Comparison of ENCODE assay signal across 19 cellular contexts in genomic region chr14:21192875-21193535, GRCh38. TPM values are rescaled to one million over a fixed set of nuclear protein-coding genes. Genes with fewer than 3 reads are reported as not detected.
DNase-seq lines count a peak whose midpoint lies in the region; ATAC-seq and TF ChIP-seq lines count a peak whose summit lies in the region.
"Had no signal": no experiment of that assay in that cellular context is flagged by ENCODE, and none has a peak within 500 bp of the region (broad histone marks: within the 10 kb centered on the region; RNA-seq: fewer than 3 reads in every experiment).

No MANE protein-coding gene starts in this region.

- intact Hi-C loops in cardiac septum (cut with DNase I): no loop called here
- intact Hi-C loops in ascending aorta (cut with DNase I): no loop called here

- H3K9me3 ChIP-seq in BE2C (peaks cover 6% of the 10 kb centered on the region), ascending aorta (no peaks in the 10 kb centered on the region)
- H3K9me3 ChIP-seq: testis had no signal

- no peak overlapping the region for H3K4me3 ChIP-seq in BE2C (ENCODE audit: low read depth, low read length)
- H3K4me3 ChIP-seq in ascending aorta: no peak overlapping the region

- DNase-seq in BE2C (peak; percentile 29), EL (peak; percentile 28), SK-N-DZ (ENCODE audit: low spot score) (peak; percentile 26), myocyte (ENCODE audit: low read depth) (peak; percentile 36), cardiac septum (ENCODE audit: low spot score) (no peak), ascending aorta (ENCODE audit: low spot score in 2 of 2) (no peak)
- DNase-seq: activated CD4-positive, alpha-beta T cell treated with anti-CD3 and anti-CD28 coated beads for 4 hours; activated T-cell treated with anti-CD3 and anti-CD28 coated beads for 4 hours; AML-193; KG1; midbrain; NCI-H1105 treated with DMSO at 0.1 percent for 48 hours; stimulated activated CD4-positive, alpha-beta T cell treated with anti-CD3 and anti-CD28 coated beads, Interleukin-4, amount 100 ng/mL, for 24 hours; stimulated activated CD8-positive, alpha-beta memory T cell treated with anti-CD3 and anti-CD28 coated beads, Interleukin-4, amount 100 ng/mL, for 48 hours; testis had no signal

- H3K27ac ChIP-seq in ascending aorta: no peak overlapping the region
- H3K27ac ChIP-seq: testis had no signal

- no peak for TF ChIP-seq CTCF in BE2C (IDR thresholded peaks at IDR 0.05; ENCODE audit: low read depth, low read length)
- no peak for TF ChIP-seq CTCF in ascending aorta (IDR thresholded peaks at IDR 0.05)

- H3K36me3 ChIP-seq in BE2C (no peaks in the 10 kb centered on the region), ascending aorta (no peaks in the 10 kb centered on the region)

- H3K27me3 ChIP-seq in BE2C (0 out of 2 replicates have a peak, but pooled peaks cover 2% of the 10 kb centered on the region), ascending aorta (no peaks in the 10 kb centered on the region)
- H3K27me3 ChIP-seq: testis had no signal

- no peak for ATAC-seq in GM21723 (IDR thresholded peaks at IDR 0.05; ENCODE audit: unreplicated experiment)

- H3K4me1 ChIP-seq in BE2C (no peaks in the 10 kb centered on the region; the same call in none of the 2 replicates), ascending aorta (no peaks in the 10 kb centered on the region)
- H3K4me1 ChIP-seq: testis had no signal

RNA-seq across cellular contexts. Expression of gene OR5AU1, which starts 37.1 kb away (rescaled TPM):
- polyA plus RNA-seq in BE2C (2012; ENCODE audit: insufficient read depth, insufficient read length, low read depth): not detected
- not detected in 2 replicates for polyA plus RNA-seq in SK-N-DZ (2014; cell fraction: cytosol; rRNA removed)
- polyA plus RNA-seq in SK-N-DZ (2014; cell fraction: nucleus; rRNA removed): not detected in 2 replicates
- total RNA-seq in myocyte: not detected in 2 replicates
- polyA plus RNA-seq in myocyte (2012): not detected
- not detected for total RNA-seq in cardiac septum
- not detected for total RNA-seq in ascending aorta
- total RNA-seq: osteocyte, skeletal muscle tissue had no signal
- polyA plus RNA-seq: adipose tissue had no signal

Comparison
In these comparisons a context has a peak if more than half of its experiments do, and no peak if none do; other contexts are left out.
1. DNase-seq: peak in BE2C (single experiment), EL (single experiment), SK-N-DZ (single experiment) and myocyte (single experiment); none in cardiac septum (single experiment) and ascending aorta (0 of 2).